In the genomic region with DNA sequence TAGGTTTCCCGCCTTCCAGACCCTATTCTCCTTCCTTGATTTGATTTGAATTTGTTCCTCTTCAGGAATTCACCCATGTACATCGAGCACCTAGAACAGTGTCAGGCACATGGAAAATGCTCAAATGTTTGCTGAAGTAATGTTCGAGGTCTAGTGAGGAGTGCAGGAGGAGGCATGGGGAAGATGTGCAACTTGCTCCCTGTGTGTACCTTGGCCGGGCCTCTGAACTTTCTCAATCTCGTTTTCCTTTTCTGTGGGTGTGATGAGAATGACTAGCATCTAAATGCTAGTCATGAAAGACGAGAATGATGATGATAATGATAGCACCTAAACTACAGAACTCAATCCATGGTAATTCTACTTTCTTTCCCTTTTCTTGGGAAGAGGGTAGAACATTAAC, we compare ENCODE assay signal across 24 cellular contexts.
"Had no signal": no experiment of that assay in that cellular context is flagged by ENCODE, and none has a peak within 500 bp of the region (broad histone marks: within the 10 kb centered on the region; RNA-seq: fewer than 3 reads in every experiment).

No MANE protein-coding gene starts in this region.

- H3K9me3 ChIP-seq: adrenal gland, ascending aorta, left lung, neutrophil, ovary, prostate gland, upper lobe of left lung had no signal

- H3K9me3 Mint-ChIP-seq: activated T-cell treated with anti-CD3 and anti-CD28 coated beads, Interleukin-2, amount 50 U/mL, for 4 hours; dendritic cell treated with granulocyte-macrophage colony-stimulating factor and Interleukin-4, amounts not matched to agents 40 ng/mL and 50 ng/mL, for 4 days; immature natural killer cell; natural killer cell; stimulated activated effector memory CD8-positive, alpha-beta T cell treated with anti-CD3 and anti-CD28 coated beads, Interleukin-12 subunit alpha, Interleukin-12 subunit beta, amount 100 ng/mL, for 72 hours had no signal

- H3K4me1 ChIP-seq: adrenal gland, left lung, prostate gland had no signal

- H2AFZ ChIP-seq: hepatocyte had no signal

- ATAC-seq: foreskin keratinocyte; left lung; natural killer cell; SK-N-SH treated with all-trans-retinoic acid at 6 μM for 48 hours; stimulated activated effector memory CD8-positive, alpha-beta T cell treated with anti-CD3 and anti-CD28 coated beads, Interleukin-12 subunit alpha, Interleukin-12 subunit beta, amount 100 ng/mL, for 72 hours had no signal

- H3K36me3 ChIP-seq: adrenal gland, ascending aorta, brain microvascular endothelial cell, left lung, neutrophil, ovary, prostate gland, upper lobe of left lung had no signal

- H3K4me3 Mint-ChIP-seq: activated T-cell treated with anti-CD3 and anti-CD28 coated beads, Interleukin-2, amount 50 U/mL, for 4 hours; dendritic cell treated with granulocyte-macrophage colony-stimulating factor and Interleukin-4, amounts not matched to agents 40 ng/mL and 50 ng/mL, for 4 days; immature natural killer cell; natural killer cell; stimulated activated effector memory CD8-positive, alpha-beta T cell treated with anti-CD3 and anti-CD28 coated beads, Interleukin-12 subunit alpha, Interleukin-12 subunit beta, amount 100 ng/mL, for 72 hours had no signal

- H3K27ac ChIP-seq: adrenal gland, ascending aorta, brain microvascular endothelial cell, foreskin keratinocyte, hepatocyte, left lung, neutrophil, ovary, prostate gland, upper lobe of left lung had no signal

- H3K4me3 ChIP-seq: adrenal gland, ascending aorta, hepatocyte, left lung, lung, ovary, prostate gland, upper lobe of left lung had no signal

- H3K27me3 ChIP-seq: adrenal gland, ascending aorta, brain microvascular endothelial cell, foreskin keratinocyte, hepatocyte, neutrophil, ovary, upper lobe of left lung had no signal

- H3K4me2 ChIP-seq: hepatocyte had no signal

- H3K27ac Mint-ChIP-seq: dendritic cell treated with granulocyte-macrophage colony-stimulating factor and Interleukin-4, amounts not matched to agents 40 ng/mL and 50 ng/mL, for 4 days; immature natural killer cell; natural killer cell; stimulated activated effector memory CD8-positive, alpha-beta T cell treated with anti-CD3 and anti-CD28 coated beads, Interleukin-12 subunit alpha, Interleukin-12 subunit beta, amount 100 ng/mL, for 72 hours had no signal

- H3K79me2 ChIP-seq: hepatocyte had no signal

- DNase-seq: activated CD8-positive, alpha-beta memory T cell treated with anti-CD3 and anti-CD28 coated beads, Interleukin-2, amount 50 U/mL, for 48 hours; activated effector memory CD4-positive, alpha-beta T cell treated with Interleukin-2 at 50 U/mL for 16 hours; activated naive CD4-positive, alpha-beta T cell treated with anti-CD3 and anti-CD28 coated beads, Interleukin-2, amount 50 U/mL, for 16 hours; activated T-cell treated with anti-CD3 and anti-CD28 coated beads, Interleukin-2, amount 50 U/mL, for 4 hours; adrenal gland; brain microvascular endothelial cell; caudate nucleus; effector CD8-positive, alpha-beta T cell; erythroblast; foreskin keratinocyte; glutamatergic neuron; immature natural killer cell; left lung; natural killer cell; ovary; upper lobe of left lung had no signal

- H3K36me3 Mint-ChIP-seq: immature natural killer cell; natural killer cell; stimulated activated effector memory CD8-positive, alpha-beta T cell treated with anti-CD3 and anti-CD28 coated beads, Interleukin-12 subunit alpha, Interleukin-12 subunit beta, amount 100 ng/mL, for 72 hours had no signal
